In genomic region chr6:16236648-16237199, GRCh38 we compare ENCODE assay signal across 9 cellular contexts. TPM values are rescaled to one million over a fixed set of nuclear protein-coding genes. Genes with fewer than 3 reads are reported as not detected.
A peak's percentile ranks its signal among the peaks of the same experiment; 100 is the strongest.
DNase-seq lines count a peak whose midpoint lies in the region; ATAC-seq and TF ChIP-seq lines count a peak whose summit lies in the region.
"Had no signal": no experiment of that assay in that cellular context is flagged by ENCODE, and none has a peak within 500 bp of the region (broad histone marks: within the 10 kb centered on the region; RNA-seq: fewer than 3 reads in every experiment).

No MANE protein-coding gene starts in this region.

- H3K27ac ChIP-seq in adrenal gland: peak overlapping the region; percentile 3 to 57 (median 35)
- H3K27ac ChIP-seq: cardiac muscle cell had no signal

- no peak for ATAC-seq in activated naive CD8-positive, alpha-beta T cell treated with anti-CD3 and anti-CD28 coated beads, Interleukin-2, amount 50 U/mL, for 24 hours
- peak; percentile 47 for ATAC-seq in HG03442 (IDR thresholded peaks at IDR 0.05; ENCODE audit: unreplicated experiment)
- no peak for ATAC-seq in GM19328 (IDR thresholded peaks at IDR 0.05; ENCODE audit: unreplicated experiment)

- no peaks in the 10 kb centered on the region for H3K36me3 ChIP-seq in adrenal gland (replicated peaks in 1 of 2)
- H3K36me3 ChIP-seq: cardiac muscle cell had no signal

- no peak for TF ChIP-seq CTCF in adrenal gland (IDR thresholded peaks at IDR 0.05)

- no peaks in the 10 kb centered on the region for H3K9me3 Mint-ChIP-seq in activated naive CD8-positive, alpha-beta T cell (ENCODE audit: low read depth)
- no peaks in the 10 kb centered on the region for H3K9me3 Mint-ChIP-seq in activated naive CD8-positive, alpha-beta T cell treated with anti-CD3 and anti-CD28 coated beads, Interleukin-2, amount 50 U/mL, for 24 hours

- H3K4me1 Mint-ChIP-seq in activated naive CD8-positive, alpha-beta T cell (ENCODE audit: low read depth): peaks cover 28% of the 10 kb centered on the region
- peaks cover 24% of the 10 kb centered on the region for H3K4me1 Mint-ChIP-seq in activated naive CD8-positive, alpha-beta T cell treated with anti-CD3 and anti-CD28 coated beads, Interleukin-2, amount 50 U/mL, for 24 hours

- H3K4me3 Mint-ChIP-seq in activated naive CD8-positive, alpha-beta T cell: peak overlapping the region; percentile 77
- no peak overlapping the region for H3K4me3 Mint-ChIP-seq in activated naive CD8-positive, alpha-beta T cell treated with anti-CD3 and anti-CD28 coated beads, Interleukin-2, amount 50 U/mL, for 24 hours

- H3K27me3 ChIP-seq in adrenal gland: no peaks in the 10 kb centered on the region

- DNase-seq in activated naive CD8-positive, alpha-beta T cell treated with anti-CD3 and anti-CD28 coated beads, Interleukin-2, amount 50 U/mL, for 24 hours: no peak
- DNase-seq in adrenal gland: peak; percentile 53 to 87 (median 77)
- peak; percentile 71 for DNase-seq in medulla oblongata (ENCODE audit: extremely low spot score)
- no peak for DNase-seq in stimulated activated naive CD4-positive, alpha-beta T cell (lab: John Stamatoyannopoulos, UW)
- no peak for DNase-seq in AG20443 (ENCODE audit: low spot score)

- WGBS in adrenal gland, 4 donors: 1 to 2% (median 1%) methylated on average over 3 of the region's 3 CpGs

- peaks cover 10% of the 10 kb centered on the region for H3K27me3 Mint-ChIP-seq in activated naive CD8-positive, alpha-beta T cell
- H3K27me3 Mint-ChIP-seq in activated naive CD8-positive, alpha-beta T cell treated with anti-CD3 and anti-CD28 coated beads, Interleukin-2, amount 50 U/mL, for 24 hours: peaks cover 48% of the 10 kb centered on the region

- peaks cover 5 to 33% of the 10 kb centered on the region in 2 donors for H3K4me1 ChIP-seq in adrenal gland (replicated peaks in 1 of 2)

- TF ChIP-seq POLR2A in adrenal gland (IDR thresholded peaks at IDR 0.05): peak in 1 of 2 donors; percentile 15

- H3K27ac Mint-ChIP-seq in activated naive CD8-positive, alpha-beta T cell: no peak overlapping the region
- no peak overlapping the region for H3K27ac Mint-ChIP-seq in activated naive CD8-positive, alpha-beta T cell treated with anti-CD3 and anti-CD28 coated beads, Interleukin-2, amount 50 U/mL, for 24 hours

- H3K36me3 Mint-ChIP-seq in activated naive CD8-positive, alpha-beta T cell: no peaks in the 10 kb centered on the region
- H3K36me3 Mint-ChIP-seq in activated naive CD8-positive, alpha-beta T cell treated with anti-CD3 and anti-CD28 coated beads, Interleukin-2, amount 50 U/mL, for 24 hours (ENCODE audit: low read depth): no peaks in the 10 kb centered on the region

- peak overlapping the region in 2 of 4 donors; percentile 1 to 36 for H3K4me3 ChIP-seq in adrenal gland
- H3K4me3 ChIP-seq: cardiac muscle cell had no signal

- intact Hi-C loops in adrenal gland (cut with DNase I): no loop called here

- H3K9me3 ChIP-seq in adrenal gland (replicated peaks in 1 of 3): no peaks in the 10 kb centered on the region

RNA-seq across cellular contexts. Expression of gene GMPR, which starts 1.7 kb away (rescaled TPM):
- total RNA-seq in adrenal gland: 10 to 100 TPM; 18.5 to 47.6 (median 26.3) TPM
- 10 to 100 TPM; 17.0 to 49.1 (median 31.8) TPM for polyA plus RNA-seq in adrenal gland

Comparison
In these comparisons a context has a peak if more than half of its experiments do, and no peak if none do; other contexts are left out.
1. DNase-seq: peak in adrenal gland (7 of 7) and medulla oblongata (single experiment); none in activated naive CD8-positive, alpha-beta T cell treated with anti-CD3 and anti-CD28 coated beads, Interleukin-2, amount 50 U/mL, for 24 hours (single experiment), stimulated activated naive CD4-positive, alpha-beta T cell (0 of 6) and AG20443 (single experiment).